In the genomic region with DNA sequence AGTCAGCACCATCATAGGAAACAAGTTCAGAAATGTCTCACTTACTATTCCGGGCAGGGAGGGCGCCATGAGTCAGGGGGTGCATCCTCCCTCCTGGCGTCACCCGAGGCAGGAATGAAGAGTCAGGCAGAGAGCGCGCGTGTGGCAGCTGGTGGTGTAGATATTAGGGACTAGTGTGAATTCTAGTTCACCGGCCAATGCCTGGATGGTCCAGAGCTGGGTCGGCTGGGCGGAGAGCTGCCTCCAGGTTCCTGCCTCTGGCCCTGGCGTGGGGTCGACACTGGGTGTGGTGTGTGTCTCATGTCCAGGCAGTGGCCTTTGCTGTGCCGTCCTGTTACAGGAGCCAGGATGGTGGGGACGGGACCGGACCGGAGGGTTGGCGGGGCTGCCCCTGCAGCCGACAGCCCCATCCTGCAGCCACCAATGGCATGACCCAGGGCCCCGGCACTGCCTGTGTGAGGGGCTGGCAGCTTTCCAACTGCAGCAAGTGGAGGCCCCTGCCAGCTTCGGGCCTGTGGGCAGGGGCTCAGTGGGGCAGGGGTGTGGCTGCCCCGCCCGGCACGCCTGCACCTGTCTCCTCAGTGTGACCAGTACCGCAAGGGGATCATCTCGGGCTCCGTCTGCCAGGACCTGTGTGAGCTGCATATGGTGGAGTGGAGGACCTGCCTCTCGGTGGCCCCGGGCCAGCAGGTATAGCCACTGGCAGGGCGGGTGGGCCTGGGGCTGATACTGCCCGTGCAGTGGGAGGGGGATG, we compare ENCODE assay signal across 1 cellular context.
A peak's percentile ranks its signal among the peaks of the same experiment; 100 is the strongest.
TF ChIP-seq lines count a peak whose summit lies in the region.

No MANE protein-coding gene starts in this region.

TF ChIP-seq in endothelial cell of umbilical vein, 7 proteins besides CTCF, POLR2A, EP300 and RAD21:
- peak; percentile 51 for TF ChIP-seq JUN (IDR thresholded peaks at IDR 0.05; ENCODE audit: borderline replicate concordance, insufficient read depth, insufficient read length, low read depth)
- peak; percentile 27 for TF ChIP-seq MYC (IDR thresholded peaks at IDR 0.05; ENCODE audit: low read depth, low read length)
- peak; percentile 16 for TF ChIP-seq GATA2 (IDR thresholded peaks at IDR 0.05; ENCODE audit: insufficient read depth, insufficient read length, low read depth, low read length)
- TF ChIP-seq EZH2 (IDR thresholded peaks at IDR 0.05; ENCODE audit: borderline replicate concordance, low read depth, low read length, severe bottlenecking), result no peak
- TF ChIP-seq POLR2AphosphoS5 (IDR thresholded peaks at IDR 0.05; ENCODE audit: insufficient read depth, low read depth, low read length), result peak; percentile 62
- TF ChIP-seq, protein P1, sequence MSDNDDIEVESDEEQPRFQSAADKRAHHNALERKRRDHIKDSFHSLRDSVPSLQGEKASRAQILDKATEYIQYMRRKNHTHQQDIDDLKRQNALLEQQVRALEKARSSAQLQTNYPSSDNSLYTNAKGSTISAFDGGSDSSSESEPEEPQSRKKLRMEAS (IDR thresholded peaks at IDR 0.05; ENCODE audit: insufficient read depth, insufficient read length), result peak; percentile 15
- TF ChIP-seq FOS (IDR thresholded peaks at IDR 0.05; ENCODE audit: borderline replicate concordance, insufficient read depth, low read length), result peak; percentile 88
